ENCODE assay signal across 9 cellular contexts in genomic region chr3:122074621-122075265, GRCh38. TPM values are rescaled to one million over a fixed set of nuclear protein-coding genes. Genes with fewer than 3 reads are reported as not detected.
DNase-seq lines count a peak whose midpoint lies in the region; ATAC-seq, FAIRE-seq and TF ChIP-seq lines count a peak whose summit lies in the region.
"Had no signal": no experiment of that assay in that cellular context is flagged by ENCODE, and none has a peak within 500 bp of the region (broad histone marks: within the 10 kb centered on the region; RNA-seq: fewer than 3 reads in every experiment).

No MANE protein-coding gene starts in this region.

- H3K9me3 Mint-ChIP-seq in type B pancreatic cell, result no peaks in the 10 kb centered on the region

- H3K4me1 Mint-ChIP-seq in type B pancreatic cell (ENCODE audit: unreplicated experiment), result no peaks in the 10 kb centered on the region

- H3K27ac Mint-ChIP-seq in type B pancreatic cell, result no peak overlapping the region

- peaks cover 0 to 60% (median 0%) of the 10 kb centered on the region in 12 donors for H3K4me1 ChIP-seq in heart left ventricle

- H3K36me3 ChIP-seq in heart left ventricle, result no peaks in the 10 kb centered on the region

- FAIRE-seq in GM12891 (lab: Jason Lieb, UNC), result peak; percentile 98

- WGBS in heart left ventricle, 4 donors, result 56 to 71% (median 65%) methylated on average over 6 of the region's 6 CpGs

- TF ChIP-seq CTCF in heart left ventricle (IDR thresholded peaks at IDR 0.05), result no peak
- TF ChIP-seq CTCF in type B pancreatic cell (conservative IDR thresholded peaks at IDR 0.05), result no peak

- no peak overlapping the region for H3K4me3 ChIP-seq in heart left ventricle

- DNase-seq in GM12891 (ENCODE audit: insufficient read length, low spot score) (no peak), heart left ventricle (peak; percentile 60 to 73 (median 68)), hippocampal formation (lab: John Stamatoyannopoulos, UW) (no peak), type B pancreatic cell (ENCODE audit: extremely low spot score, unreplicated experiment) (no peak), hepatic stellate cell (ENCODE audit: low spot score) (no peak)
- no peak for DNase-seq in activated T-cell treated with anti-CD3 and anti-CD28 coated beads, Interleukin-2, amount 50 U/mL, for 48 hours

- H3K27me3 Mint-ChIP-seq in type B pancreatic cell, result peaks cover 1% of the 10 kb centered on the region

- TF ChIP-seq POLR2A in GM12891 (IDR thresholded peaks at IDR 0.05; ENCODE audit: low read depth, low read length) (no peak), heart left ventricle (IDR thresholded peaks at IDR 0.05) (no peak)

- ATAC-seq in GM21447 (IDR thresholded peaks at IDR 0.05; ENCODE audit: unreplicated experiment), result peak; percentile 47
- ATAC-seq in HG03571 (IDR thresholded peaks at IDR 0.05; ENCODE audit: unreplicated experiment), result peak; percentile 49
- peak; percentile 57 to 95 (median 86) for ATAC-seq in heart left ventricle

- H3K4me3 Mint-ChIP-seq in type B pancreatic cell, result no peak overlapping the region

- no peaks in the 10 kb centered on the region for H3K36me3 Mint-ChIP-seq in type B pancreatic cell

- intact Hi-C loops in heart left ventricle (cut with DNase I), result no loop called here

- H3K9me3 ChIP-seq in heart left ventricle, result no peaks in the 10 kb centered on the region

- peak overlapping the region in 5 of 12 donors; percentile 10 to 79 (median 56) for H3K27ac ChIP-seq in heart left ventricle

- no peaks in the 10 kb centered on the region for H3K27me3 ChIP-seq in heart left ventricle

TF ChIP-seq in GM12891, 5 proteins besides CTCF, POLR2A, EP300 and RAD21:
- TF ChIP-seq PAX5 (IDR thresholded peaks at IDR 0.05; ENCODE audit: insufficient read depth, low read length, severe bottlenecking) (no peak), SPI1 (IDR thresholded peaks at IDR 0.05; ENCODE audit: low read depth, low read length) (peak; percentile 34; the same call in 1 of the 2 replicates), TAF1 (IDR thresholded peaks at IDR 0.05; ENCODE audit: low read depth, low read length) (no peak), POLR2AphosphoS5 (IDR thresholded peaks at IDR 0.05; ENCODE audit: low read depth, low read length) (no peak), POU2F2 (IDR thresholded peaks at IDR 0.05; ENCODE audit: low read depth, low read length) (no peak)

RNA-seq across cellular contexts. Expression of gene CD86, which starts 19.6 kb away (rescaled TPM):
- polyA plus RNA-seq in GM12891 (2012; ENCODE audit: low read depth, missing spikeins), result 14.8 TPM
- 10 to 100 TPM in 2 of 9 donors, 1 to 10 TPM in 4, under 1 TPM in 3; 0.56 to 30.0 (median 1.8) TPM for total RNA-seq in heart left ventricle
- polyA plus RNA-seq in heart left ventricle, result under 1 TPM; 0.38 to 0.86 TPM
- not detected in 2 replicates for total RNA-seq in type B pancreatic cell (ENCODE audit: low replicate concordance)

RNA-seq across cellular contexts. Expression of gene ILDR1, which starts 52.7 kb away (rescaled TPM):
- polyA plus RNA-seq in GM12891 (2012; ENCODE audit: low read depth, missing spikeins), result 2.4 TPM
- under 1 TPM in 3 of 9 donors, not detected in 6; 0.18 to 0.24 (median 0.20) TPM for total RNA-seq in heart left ventricle
- polyA plus RNA-seq in heart left ventricle, result not detected
- 2.6 and 6.4 TPM in 2 replicates for total RNA-seq in type B pancreatic cell (ENCODE audit: low replicate concordance)
- total RNA-seq: activated CD8-positive, alpha-beta memory T cell treated with anti-CD3 and anti-CD28 coated beads for 36 hours had no signal

Comparison
In these comparisons a context has a peak if more than half of its experiments do, and no peak if none do; other contexts are left out.
1. DNase-seq: peak in heart left ventricle (5 of 5); none in GM12891 (single experiment), hippocampal formation (0 of 2), type B pancreatic cell (single experiment), activated T-cell treated with anti-CD3 and anti-CD28 coated beads, Interleukin-2, amount 50 U/mL, for 48 hours (0 of 2) and hepatic stellate cell (single experiment).
2. Peak in every context shown above with its lines, with median percentiles within 50 percentile points of each other: ATAC-seq.